13 cellular contexts compared by ENCODE assay signal in genomic region chr4:152957437-152958185, GRCh38. TPM values are rescaled to one million over a fixed set of nuclear protein-coding genes. Genes with fewer than 3 reads are reported as not detected.
DNase-seq lines count a peak whose midpoint lies in the region; ATAC-seq and TF ChIP-seq lines count a peak whose summit lies in the region.
"Had no signal": no experiment of that assay in that cellular context is flagged by ENCODE, and none has a peak within 500 bp of the region (broad histone marks: within the 10 kb centered on the region; RNA-seq: fewer than 3 reads in every experiment).

No MANE protein-coding gene starts in this region.

- peak; percentile 3 for TF ChIP-seq CTCF in retinal pigment epithelial cell (conservative IDR thresholded peaks at IDR 0.05; ENCODE audit: low read depth, low read length)

- peaks cover 11% of the 10 kb centered on the region for H3K4me1 Mint-ChIP-seq in central memory CD8-positive, alpha-beta T cell

- peaks cover 1% of the 10 kb centered on the region for H3K36me3 Mint-ChIP-seq in central memory CD8-positive, alpha-beta T cell (ENCODE audit: insufficient read depth)

- peak overlapping the region; percentile 24 for H3K27ac Mint-ChIP-seq in central memory CD8-positive, alpha-beta T cell (ENCODE audit: low read depth)

- H3K4me3 Mint-ChIP-seq in central memory CD8-positive, alpha-beta T cell = no peak overlapping the region

- no peaks in the 10 kb centered on the region for H3K9me3 Mint-ChIP-seq in central memory CD8-positive, alpha-beta T cell

- peaks cover 10% of the 10 kb centered on the region for H3K27me3 Mint-ChIP-seq in central memory CD8-positive, alpha-beta T cell

- intact Hi-C loops in left colon (cut with DNase I, micrococcal nuclease) = no loop called here

- no peak for DNase-seq in central memory CD8-positive, alpha-beta T cell (ENCODE audit: low spot score in 2 of 2)
- peak; percentile 80 to 84 for DNase-seq in left colon
- DNase-seq in retinal pigment epithelial cell (ENCODE audit: low read depth) = no peak
- no peak for DNase-seq in NCI-H446 treated with DMSO at 0.1 percent for 48 hours (lab: John Stamatoyannopoulos, UW)
- no peak for DNase-seq in NCI-H510A (lab: John Stamatoyannopoulos, UW)
- no peak for DNase-seq in CD1c-positive myeloid dendritic cell (ENCODE audit: extremely low spot score)
- DNase-seq: COR-L47; NCI-H345; stimulated activated CD4-positive, alpha-beta T cell treated with anti-CD3 and anti-CD28 coated beads, Interleukin-4, amount 100 ng/mL, for 4 hours had no signal

- H3K4me3 ChIP-seq in retinal pigment epithelial cell (ENCODE audit: low read length) = no peak overlapping the region
- H3K4me3 ChIP-seq: thoracic aorta had no signal

- ATAC-seq in HG03175 (IDR thresholded peaks at IDR 0.05; ENCODE audit: unreplicated experiment) (peak; percentile 61), left colon (peak; percentile 90), GM19397 (IDR thresholded peaks at IDR 0.05; ENCODE audit: unreplicated experiment) (no peak)
- ATAC-seq in central memory CD8-positive, alpha-beta T cell (replicated peaks; ENCODE audit: extremely low read depth, poor library complexity, severe bottlenecking) = peak; percentile 77
- ATAC-seq: SK-N-SH treated with all-trans-retinoic acid at 6 μM for 48 hours had no signal

RNA-seq across cellular contexts. Expression of gene FHDC1, which starts 21.5 kb away (rescaled TPM):
- total RNA-seq in left colon = 10 to 100 TPM; 14.9 to 15.2 TPM

Comparison
In these comparisons a context has a peak if more than half of its experiments do, and no peak if none do; other contexts are left out.
1. DNase-seq: peak in left colon (2 of 2); none in central memory CD8-positive, alpha-beta T cell (0 of 2), retinal pigment epithelial cell (single experiment), NCI-H446 treated with DMSO at 0.1 percent for 48 hours (single experiment), NCI-H510A (single experiment) and CD1c-positive myeloid dendritic cell (single experiment).